ENCODE assay signal across 1 cellular context in genomic region chr5:122156724-122157325, GRCh38.
A peak's percentile ranks its signal among the peaks of the same experiment; 100 is the strongest.
TF ChIP-seq lines count a peak whose summit lies in the region.

No MANE protein-coding gene starts in this region.

TF ChIP-seq in K562, 482 proteins besides CTCF, POLR2A, EP300 and RAD21:
- TF ChIP-seq DEAF1 (CRISPR knock-in tag; IDR thresholded peaks at IDR 0.05) (0 out of 2 replicates have a peak, but pooled peaks have one; percentile 22), ZKSCAN1 (IDR thresholded peaks at IDR 0.05; ENCODE audit: low read depth, low read length) (no peak), SMC3 (conservative IDR thresholded peaks at IDR 0.05; ENCODE audit: insufficient read depth, low read depth, low read length) (peak; percentile 67; the same call in 1 of the 2 replicates), CC2D1A (IDR thresholded peaks at IDR 0.05) (peak; percentile 14; the same call in 1 of the 2 replicates), ARID2 (IDR thresholded peaks at IDR 0.05) (peak; percentile 89), NELFE (IDR thresholded peaks at IDR 0.05; ENCODE audit: insufficient read depth, insufficient read length) (no peak)
